1 cellular context compared by ENCODE assay signal in genomic region chr10:43396061-43396927, GRCh38.
A peak's percentile ranks its signal among the peaks of the same experiment; 100 is the strongest.
TF ChIP-seq lines count a peak whose summit lies in the region.

No MANE protein-coding gene starts in this region.

TF ChIP-seq in WTC11, 78 proteins besides CTCF, POLR2A, EP300 and RAD21 (continued from another document and continues in another):
- TF ChIP-seq, protein P1, sequence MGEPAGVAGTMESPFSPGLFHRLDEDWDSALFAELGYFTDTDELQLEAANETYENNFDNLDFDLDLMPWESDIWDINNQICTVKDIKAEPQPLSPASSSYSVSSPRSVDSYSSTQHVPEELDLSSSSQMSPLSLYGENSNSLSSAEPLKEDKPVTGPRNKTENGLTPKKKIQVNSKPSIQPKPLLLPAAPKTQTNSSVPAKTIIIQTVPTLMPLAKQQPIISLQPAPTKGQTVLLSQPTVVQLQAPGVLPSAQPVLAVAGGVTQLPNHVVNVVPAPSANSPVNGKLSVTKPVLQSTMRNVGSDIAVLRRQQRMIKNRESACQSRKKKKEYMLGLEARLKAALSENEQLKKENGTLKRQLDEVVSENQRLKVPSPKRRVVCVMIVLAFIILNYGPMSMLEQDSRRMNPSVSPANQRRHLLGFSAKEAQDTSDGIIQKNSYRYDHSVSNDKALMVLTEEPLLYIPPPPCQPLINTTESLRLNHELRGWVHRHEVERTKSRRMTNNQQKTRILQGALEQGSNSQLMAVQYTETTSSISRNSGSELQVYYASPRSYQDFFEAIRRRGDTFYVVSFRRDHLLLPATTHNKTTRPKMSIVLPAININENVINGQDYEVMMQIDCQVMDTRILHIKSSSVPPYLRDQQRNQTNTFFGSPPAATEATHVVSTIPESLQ (CRISPR knock-in tag; IDR thresholded peaks at IDR 0.05): no peak
- TF ChIP-seq GRHL2 (CRISPR knock-in tag; IDR thresholded peaks at IDR 0.05; ENCODE audit: insufficient replicate concordance, severe bottlenecking): no peak
- TF ChIP-seq, protein P2, sequence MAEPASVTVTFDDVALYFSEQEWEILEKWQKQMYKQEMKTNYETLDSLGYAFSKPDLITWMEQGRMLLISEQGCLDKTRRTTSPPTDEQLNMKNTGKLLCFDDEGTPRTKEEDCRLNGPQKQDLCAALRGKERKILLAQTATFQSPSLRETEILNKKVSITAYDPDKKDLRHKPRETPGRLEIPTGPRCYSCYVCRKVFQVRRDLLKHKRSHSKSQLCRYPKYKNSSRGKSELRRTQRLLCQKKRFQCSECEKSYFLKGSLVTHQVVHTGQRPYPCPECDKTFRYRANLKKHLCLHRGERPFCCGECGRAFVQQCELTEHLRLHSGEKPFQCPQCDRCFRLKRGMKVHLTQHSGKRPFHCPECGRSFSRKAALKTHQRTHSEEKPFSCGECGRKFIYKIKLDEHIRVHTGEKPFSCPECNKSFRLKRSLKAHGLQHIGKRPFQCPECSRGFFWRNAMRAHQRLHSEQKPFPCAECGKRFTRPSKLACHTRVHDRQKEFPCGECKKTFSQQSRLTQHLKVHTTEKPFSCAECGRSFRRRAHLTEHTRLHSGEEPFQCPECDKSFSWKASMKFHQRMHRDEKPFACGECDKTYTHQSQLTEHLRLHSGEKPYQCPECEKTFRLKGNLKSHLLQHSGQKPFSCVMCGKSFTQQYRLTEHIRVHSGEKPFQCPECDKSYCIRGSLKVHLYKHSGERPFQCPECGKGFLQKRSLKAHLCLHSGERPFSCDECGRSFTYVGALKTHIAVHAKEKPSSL (CRISPR knock-in tag; conservative IDR thresholded peaks at IDR 0.05): no peak
- peak; percentile 92 for TF ChIP-seq ARID4B (CRISPR knock-in tag; IDR thresholded peaks at IDR 0.05; ENCODE audit: borderline replicate concordance)
- peak; percentile 63; the same call in 1 of the 2 replicates for TF ChIP-seq ETV6 (CRISPR knock-in tag; IDR thresholded peaks at IDR 0.05)
- TF ChIP-seq NFATC4 (CRISPR knock-in tag; IDR thresholded peaks at IDR 0.05): no peak
- TF ChIP-seq TP53 (CRISPR knock-in tag; IDR thresholded peaks at IDR 0.05): no peak
- 0 out of 2 replicates have a peak, but pooled peaks have one; percentile 63 for TF ChIP-seq TEAD4 (CRISPR knock-in tag; IDR thresholded peaks at IDR 0.05)
- TF ChIP-seq ZNF121 (CRISPR knock-in tag; IDR thresholded peaks at IDR 0.05): no peak
- peak; percentile 80 for TF ChIP-seq E2F5 (CRISPR knock-in tag; IDR thresholded peaks at IDR 0.05)
- 0 out of 2 replicates have a peak, but pooled peaks have one; percentile 6 for TF ChIP-seq HMGXB4 (CRISPR knock-in tag; IDR thresholded peaks at IDR 0.05)
- TF ChIP-seq, protein P3, sequence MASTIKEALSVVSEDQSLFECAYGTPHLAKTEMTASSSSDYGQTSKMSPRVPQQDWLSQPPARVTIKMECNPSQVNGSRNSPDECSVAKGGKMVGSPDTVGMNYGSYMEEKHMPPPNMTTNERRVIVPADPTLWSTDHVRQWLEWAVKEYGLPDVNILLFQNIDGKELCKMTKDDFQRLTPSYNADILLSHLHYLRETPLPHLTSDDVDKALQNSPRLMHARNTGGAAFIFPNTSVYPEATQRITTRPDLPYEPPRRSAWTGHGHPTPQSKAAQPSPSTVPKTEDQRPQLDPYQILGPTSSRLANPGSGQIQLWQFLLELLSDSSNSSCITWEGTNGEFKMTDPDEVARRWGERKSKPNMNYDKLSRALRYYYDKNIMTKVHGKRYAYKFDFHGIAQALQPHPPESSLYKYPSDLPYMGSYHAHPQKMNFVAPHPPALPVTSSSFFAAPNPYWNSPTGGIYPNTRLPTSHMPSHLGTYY (CRISPR knock-in tag; IDR thresholded peaks at IDR 0.05): no peak
- no peak for TF ChIP-seq CDX4 (CRISPR knock-in tag; IDR thresholded peaks at IDR 0.05; ENCODE audit: borderline replicate concordance)
- no peak for TF ChIP-seq ZNF232 (CRISPR knock-in tag; IDR thresholded peaks at IDR 0.05)
- TF ChIP-seq SP1 (CRISPR knock-in tag; conservative IDR thresholded peaks at IDR 0.05): no peak
- TF ChIP-seq ATF1 (CRISPR knock-in tag; IDR thresholded peaks at IDR 0.05): 0 out of 2 replicates have a peak, but pooled peaks have one; percentile 37
- TF ChIP-seq, protein P4, sequence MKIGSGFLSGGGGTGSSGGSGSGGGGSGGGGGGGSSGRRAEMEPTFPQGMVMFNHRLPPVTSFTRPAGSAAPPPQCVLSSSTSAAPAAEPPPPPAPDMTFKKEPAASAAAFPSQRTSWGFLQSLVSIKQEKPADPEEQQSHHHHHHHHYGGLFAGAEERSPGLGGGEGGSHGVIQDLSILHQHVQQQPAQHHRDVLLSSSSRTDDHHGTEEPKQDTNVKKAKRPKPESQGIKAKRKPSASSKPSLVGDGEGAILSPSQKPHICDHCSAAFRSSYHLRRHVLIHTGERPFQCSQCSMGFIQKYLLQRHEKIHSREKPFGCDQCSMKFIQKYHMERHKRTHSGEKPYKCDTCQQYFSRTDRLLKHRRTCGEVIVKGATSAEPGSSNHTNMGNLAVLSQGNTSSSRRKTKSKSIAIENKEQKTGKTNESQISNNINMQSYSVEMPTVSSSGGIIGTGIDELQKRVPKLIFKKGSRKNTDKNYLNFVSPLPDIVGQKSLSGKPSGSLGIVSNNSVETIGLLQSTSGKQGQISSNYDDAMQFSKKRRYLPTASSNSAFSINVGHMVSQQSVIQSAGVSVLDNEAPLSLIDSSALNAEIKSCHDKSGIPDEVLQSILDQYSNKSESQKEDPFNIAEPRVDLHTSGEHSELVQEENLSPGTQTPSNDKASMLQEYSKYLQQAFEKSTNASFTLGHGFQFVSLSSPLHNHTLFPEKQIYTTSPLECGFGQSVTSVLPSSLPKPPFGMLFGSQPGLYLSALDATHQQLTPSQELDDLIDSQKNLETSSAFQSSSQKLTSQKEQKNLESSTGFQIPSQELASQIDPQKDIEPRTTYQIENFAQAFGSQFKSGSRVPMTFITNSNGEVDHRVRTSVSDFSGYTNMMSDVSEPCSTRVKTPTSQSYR (CRISPR knock-in tag; IDR thresholded peaks at IDR 0.05): 0 out of 2 replicates have a peak, but pooled peaks have one; percentile 68
- TF ChIP-seq NFE2L1 (CRISPR knock-in tag; IDR thresholded peaks at IDR 0.05): peak; percentile 43; the same call in 1 of the 2 replicates
- TF ChIP-seq AR (CRISPR knock-in tag; IDR thresholded peaks at IDR 0.05): no peak
- no peak for TF ChIP-seq EMX1 (CRISPR knock-in tag; IDR thresholded peaks at IDR 0.05)
- TF ChIP-seq, protein P5, sequence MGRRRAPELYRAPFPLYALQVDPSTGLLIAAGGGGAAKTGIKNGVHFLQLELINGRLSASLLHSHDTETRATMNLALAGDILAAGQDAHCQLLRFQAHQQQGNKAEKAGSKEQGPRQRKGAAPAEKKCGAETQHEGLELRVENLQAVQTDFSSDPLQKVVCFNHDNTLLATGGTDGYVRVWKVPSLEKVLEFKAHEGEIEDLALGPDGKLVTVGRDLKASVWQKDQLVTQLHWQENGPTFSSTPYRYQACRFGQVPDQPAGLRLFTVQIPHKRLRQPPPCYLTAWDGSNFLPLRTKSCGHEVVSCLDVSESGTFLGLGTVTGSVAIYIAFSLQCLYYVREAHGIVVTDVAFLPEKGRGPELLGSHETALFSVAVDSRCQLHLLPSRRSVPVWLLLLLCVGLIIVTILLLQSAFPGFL (CRISPR knock-in tag; IDR thresholded peaks at IDR 0.05; ENCODE audit: borderline replicate concordance): no peak; the same call in 1 of the 2 replicates
- no peak for TF ChIP-seq ZNF416 (CRISPR knock-in tag; IDR thresholded peaks at IDR 0.05)
- TF ChIP-seq, protein P6, sequence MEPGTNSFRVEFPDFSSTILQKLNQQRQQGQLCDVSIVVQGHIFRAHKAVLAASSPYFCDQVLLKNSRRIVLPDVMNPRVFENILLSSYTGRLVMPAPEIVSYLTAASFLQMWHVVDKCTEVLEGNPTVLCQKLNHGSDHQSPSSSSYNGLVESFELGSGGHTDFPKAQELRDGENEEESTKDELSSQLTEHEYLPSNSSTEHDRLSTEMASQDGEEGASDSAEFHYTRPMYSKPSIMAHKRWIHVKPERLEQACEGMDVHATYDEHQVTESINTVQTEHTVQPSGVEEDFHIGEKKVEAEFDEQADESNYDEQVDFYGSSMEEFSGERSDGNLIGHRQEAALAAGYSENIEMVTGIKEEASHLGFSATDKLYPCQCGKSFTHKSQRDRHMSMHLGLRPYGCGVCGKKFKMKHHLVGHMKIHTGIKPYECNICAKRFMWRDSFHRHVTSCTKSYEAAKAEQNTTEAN (CRISPR knock-in tag; IDR thresholded peaks at IDR 0.05): 0 out of 2 replicates have a peak, but pooled peaks have one; percentile 87
- no peak for TF ChIP-seq ZBTB21 (CRISPR knock-in tag; IDR thresholded peaks at IDR 0.05; ENCODE audit: borderline replicate concordance)
- TF ChIP-seq GABPB1 (CRISPR knock-in tag; IDR thresholded peaks at IDR 0.05): no peak
- TF ChIP-seq, protein P7, sequence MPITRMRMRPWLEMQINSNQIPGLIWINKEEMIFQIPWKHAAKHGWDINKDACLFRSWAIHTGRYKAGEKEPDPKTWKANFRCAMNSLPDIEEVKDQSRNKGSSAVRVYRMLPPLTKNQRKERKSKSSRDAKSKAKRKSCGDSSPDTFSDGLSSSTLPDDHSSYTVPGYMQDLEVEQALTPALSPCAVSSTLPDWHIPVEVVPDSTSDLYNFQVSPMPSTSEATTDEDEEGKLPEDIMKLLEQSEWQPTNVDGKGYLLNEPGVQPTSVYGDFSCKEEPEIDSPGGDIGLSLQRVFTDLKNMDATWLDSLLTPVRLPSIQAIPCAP (CRISPR knock-in tag; IDR thresholded peaks at IDR 0.05): no peak
- 0 out of 2 replicates have a peak, but pooled peaks have one; percentile 25 for TF ChIP-seq NFYB (CRISPR knock-in tag; conservative IDR thresholded peaks at IDR 0.05; ENCODE audit: low read depth)
